ENCODE assay signal across 8 cellular contexts in the genomic region with DNA sequence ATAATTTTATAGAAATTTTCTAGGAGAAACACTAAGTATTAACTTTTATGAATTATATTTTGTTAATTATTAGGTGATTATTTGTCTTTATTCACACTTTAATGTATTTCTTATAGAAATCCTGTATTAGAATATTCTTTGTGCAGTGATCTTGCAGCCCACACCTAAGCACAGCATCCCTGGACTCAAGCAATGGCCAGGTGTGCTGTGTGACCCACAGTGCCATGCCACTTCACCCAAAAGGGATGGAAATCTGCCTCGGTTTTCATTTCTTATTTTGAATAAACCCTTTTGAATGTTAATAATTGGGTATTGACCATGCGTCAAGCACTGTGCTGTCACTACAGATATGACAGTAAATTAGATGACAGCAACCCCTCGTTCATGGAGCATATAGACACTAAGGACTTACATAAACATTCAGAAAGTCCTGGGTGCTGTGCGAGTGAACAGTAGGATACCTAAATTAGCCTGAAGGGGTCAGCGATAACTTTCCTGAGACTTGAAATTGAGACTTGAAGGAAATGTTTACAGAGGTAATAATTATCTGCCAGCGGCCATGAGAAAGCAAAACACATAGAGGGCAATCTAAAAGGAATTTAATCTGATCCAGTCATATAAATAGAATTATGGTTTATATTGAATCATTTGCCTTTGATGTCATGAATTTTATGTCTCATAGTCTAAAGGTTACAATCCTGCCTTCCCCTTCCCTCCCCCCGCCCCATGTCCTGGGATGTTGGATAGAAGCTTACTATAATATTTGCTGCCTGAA. TPM values are rescaled to one million over a fixed set of nuclear protein-coding genes. Genes with fewer than 3 reads are reported as not detected.
DNase-seq lines count a peak whose midpoint lies in the region; ATAC-seq and TF ChIP-seq lines count a peak whose summit lies in the region.

No MANE protein-coding gene starts in this region.

- peaks cover 48% of the 10 kb centered on the region for H3K4me1 Mint-ChIP-seq in osteocyte (ENCODE audit: unreplicated experiment)
- no peaks in the 10 kb centered on the region for H3K4me1 Mint-ChIP-seq in activated CD4-positive, alpha-beta T cell treated with anti-CD3 and anti-CD28 coated beads, Interleukin-2, amount 10 ng/mL, durations not matched to agents 24 days and 14 days
- no peaks in the 10 kb centered on the region for H3K4me1 Mint-ChIP-seq in activated CD8-positive, alpha-beta T cell treated with anti-CD3 and anti-CD28 coated beads, Interleukin-2, amount 10 ng/mL, durations not matched to agents 7 days and 5 days (ENCODE audit: low read depth)

- H3K4me3 Mint-ChIP-seq in osteocyte (ENCODE audit: unreplicated experiment), result no peak overlapping the region
- H3K4me3 Mint-ChIP-seq in activated CD4-positive, alpha-beta T cell treated with anti-CD3 and anti-CD28 coated beads, Interleukin-2, amount 10 ng/mL, durations not matched to agents 24 days and 14 days, result no peak overlapping the region
- H3K4me3 Mint-ChIP-seq in activated CD8-positive, alpha-beta T cell treated with anti-CD3 and anti-CD28 coated beads, Interleukin-2, amount 10 ng/mL, durations not matched to agents 7 days and 5 days, result no peak overlapping the region

- POLR2A ChIA-PET in activated CD8-positive, alpha-beta T cell treated with anti-CD3 and anti-CD28 coated beads, Interleukin-2, amount 10 ng/mL, durations not matched to agents 7 days and 5 days (lab: Charles Lee), result no interaction called here

- peak overlapping the region; percentile 76 for H3K27ac Mint-ChIP-seq in osteocyte (ENCODE audit: unreplicated experiment)
- no peak overlapping the region for H3K27ac Mint-ChIP-seq in activated CD4-positive, alpha-beta T cell treated with anti-CD3 and anti-CD28 coated beads, Interleukin-2, amount 10 ng/mL, durations not matched to agents 24 days and 14 days
- H3K27ac Mint-ChIP-seq in activated CD8-positive, alpha-beta T cell treated with anti-CD3 and anti-CD28 coated beads, Interleukin-2, amount 10 ng/mL, durations not matched to agents 7 days and 5 days, result no peak overlapping the region

- CTCF ChIA-PET in activated CD8-positive, alpha-beta T cell treated with anti-CD3 and anti-CD28 coated beads, Interleukin-2, amount 10 ng/mL, durations not matched to agents 7 days and 5 days (lab: Charles Lee), result interaction anchor here (0.6 to 3.3 kb wide), 23 partner anchors 9 to 1894 kb away, joined by 3 to 86 read pairs (median 5); partner anchors contain the start of genes CALCRL and TFPI

- TF ChIP-seq CTCF in osteocyte (IDR thresholded peaks at IDR 0.05), result peak; percentile 29

- H3K36me3 Mint-ChIP-seq in osteocyte (ENCODE audit: unreplicated experiment), result peaks cover 14% of the 10 kb centered on the region
- H3K36me3 Mint-ChIP-seq in activated CD4-positive, alpha-beta T cell treated with anti-CD3 and anti-CD28 coated beads, Interleukin-2, amount 10 ng/mL, durations not matched to agents 24 days and 14 days (ENCODE audit: low read depth), result no peaks in the 10 kb centered on the region
- H3K36me3 Mint-ChIP-seq in activated CD8-positive, alpha-beta T cell treated with anti-CD3 and anti-CD28 coated beads, Interleukin-2, amount 10 ng/mL, durations not matched to agents 7 days and 5 days (ENCODE audit: low read depth), result no peaks in the 10 kb centered on the region

- intact Hi-C loops in activated CD4-positive, alpha-beta T cell treated with anti-CD3 and anti-CD28 coated beads, Interleukin-2, amount 10 ng/mL, durations not matched to agents 24 days and 14 days (cut with micrococcal nuclease), result loop anchor here (1.0 kb wide), 2 partner anchors 80 to 343 kb away; no protein-coding TSS in a partner anchor

- H3K9me3 Mint-ChIP-seq in osteocyte (ENCODE audit: unreplicated experiment), result no peaks in the 10 kb centered on the region
- H3K9me3 Mint-ChIP-seq in activated CD4-positive, alpha-beta T cell treated with anti-CD3 and anti-CD28 coated beads, Interleukin-2, amount 10 ng/mL, durations not matched to agents 24 days and 14 days, result no peaks in the 10 kb centered on the region
- no peaks in the 10 kb centered on the region for H3K9me3 Mint-ChIP-seq in activated CD8-positive, alpha-beta T cell treated with anti-CD3 and anti-CD28 coated beads, Interleukin-2, amount 10 ng/mL, durations not matched to agents 7 days and 5 days (ENCODE audit: insufficient read depth)

- ATAC-seq in GM21447 (IDR thresholded peaks at IDR 0.05; ENCODE audit: unreplicated experiment), result no peak
- ATAC-seq in activated CD8-positive, alpha-beta T cell treated with anti-CD3 and anti-CD28 coated beads, Interleukin-2, amount 10 ng/mL, durations not matched to agents 7 days and 5 days, result no peak
- no peak for ATAC-seq in GM18520 (IDR thresholded peaks at IDR 0.05; ENCODE audit: unreplicated experiment)

- no peaks in the 10 kb centered on the region for H3K27me3 Mint-ChIP-seq in osteocyte (ENCODE audit: unreplicated experiment)
- peaks cover 5% of the 10 kb centered on the region for H3K27me3 Mint-ChIP-seq in activated CD4-positive, alpha-beta T cell treated with anti-CD3 and anti-CD28 coated beads, Interleukin-2, amount 10 ng/mL, durations not matched to agents 24 days and 14 days
- peaks cover 2% of the 10 kb centered on the region for H3K27me3 Mint-ChIP-seq in activated CD8-positive, alpha-beta T cell treated with anti-CD3 and anti-CD28 coated beads, Interleukin-2, amount 10 ng/mL, durations not matched to agents 7 days and 5 days (ENCODE audit: low read depth)

- DNase-seq in GM03348 (ENCODE audit: low spot score), result peak; percentile 6
- DNase-seq in NCI-H1105 treated with DMSO at 0.1 percent for 48 hours (lab: John Stamatoyannopoulos, UW), result peak; percentile 55
- peak; percentile 34 for DNase-seq in cerebellar cortex (ENCODE audit: low spot score)
- no peak for DNase-seq in osteocyte (ENCODE audit: extremely low spot score, unreplicated experiment)
- no peak for DNase-seq in activated CD4-positive, alpha-beta T cell treated with anti-CD3 and anti-CD28 coated beads, Interleukin-2, amount 10 ng/mL, durations not matched to agents 24 days and 14 days
- no peak for DNase-seq in activated CD8-positive, alpha-beta T cell treated with anti-CD3 and anti-CD28 coated beads, Interleukin-2, amount 10 ng/mL, durations not matched to agents 7 days and 5 days

RNA-seq across cellular contexts. Expression of gene CALCRL, which starts 52.7 kb away (rescaled TPM):
- total RNA-seq in osteocyte, result 7.0 and 7.1 TPM in 2 replicates
- total RNA-seq in activated CD4-positive, alpha-beta T cell treated with anti-CD3 and anti-CD28 coated beads, Interleukin-2, amount 10 ng/mL, durations not matched to agents 24 days and 14 days, result 0.38 and 0.68 TPM in 2 replicates
- total RNA-seq in activated CD8-positive, alpha-beta T cell treated with anti-CD3 and anti-CD28 coated beads, Interleukin-2, amount 10 ng/mL, durations not matched to agents 7 days and 5 days, result 1 to 10 TPM in 1 of 2 experiments, under 1 TPM in 1; 0.79 to 1.1 TPM

RNA-seq across cellular contexts. Expression of gene TFPI, which starts 53.5 kb away (rescaled TPM):
- total RNA-seq in osteocyte, result 325 and 334 TPM in 2 replicates
- total RNA-seq in activated CD4-positive, alpha-beta T cell treated with anti-CD3 and anti-CD28 coated beads, Interleukin-2, amount 10 ng/mL, durations not matched to agents 24 days and 14 days, result 1.2 and 1.5 TPM in 2 replicates
- not detected for total RNA-seq in activated CD8-positive, alpha-beta T cell treated with anti-CD3 and anti-CD28 coated beads, Interleukin-2, amount 10 ng/mL, durations not matched to agents 7 days and 5 days

Comparison
In these comparisons a context has a peak if more than half of its experiments do, and no peak if none do; other contexts are left out.
1. DNase-seq: peak in GM03348 (single experiment), NCI-H1105 treated with DMSO at 0.1 percent for 48 hours (single experiment) and cerebellar cortex (single experiment); none in osteocyte (single experiment), activated CD4-positive, alpha-beta T cell treated with anti-CD3 and anti-CD28 coated beads, Interleukin-2, amount 10 ng/mL, durations not matched to agents 24 days and 14 days (single experiment) and activated CD8-positive, alpha-beta T cell treated with anti-CD3 and anti-CD28 coated beads, Interleukin-2, amount 10 ng/mL, durations not matched to agents 7 days and 5 days (single experiment).
2. RNA of gene TFPI, which starts 53.5 kb away (total RNA-seq): 325 to 334 TPM in osteocyte; 1.2 to 1.5 TPM in activated CD4-positive, alpha-beta T cell treated with anti-CD3 and anti-CD28 coated beads, Interleukin-2, amount 10 ng/mL, durations not matched to agents 24 days and 14 days and not detected in activated CD8-positive, alpha-beta T cell treated with anti-CD3 and anti-CD28 coated beads, Interleukin-2, amount 10 ng/mL, durations not matched to agents 7 days and 5 days; every median in the first group is over 100 times any median in the second.